9 cellular contexts compared by ENCODE assay signal in genomic region chr3:71227344-71227743, GRCh38.
DNase-seq lines count a peak whose midpoint lies in the region; ATAC-seq, FAIRE-seq and TF ChIP-seq lines count a peak whose summit lies in the region.
"Had no signal": no experiment of that assay in that cellular context is flagged by ENCODE, and none has a peak within 500 bp of the region (broad histone marks: within the 10 kb centered on the region; RNA-seq: fewer than 3 reads in every experiment).

No MANE protein-coding gene starts in this region.

- in situ Hi-C loops in KBM-7 (cut with MboI; ENCODE audit: low pct_unique_long_range_greater_than_20kb, low sequenced_read_pairs), result no loop called here

- peak overlapping the region; percentile 29 for H3K4me3 ChIP-seq in rectal smooth muscle tissue (ENCODE audit: low read length)
- H3K4me3 ChIP-seq: thyroid gland had no signal

- H3K27ac ChIP-seq in rectal smooth muscle tissue (ENCODE audit: low read depth, low read length), result peak overlapping the region; percentile 58

- H3K4me3 Mint-ChIP-seq in activated naive CD8-positive, alpha-beta T cell treated with anti-CD3 and anti-CD28 coated beads, Interleukin-2, amount 50 U/mL, for 24 hours, result peak overlapping the region; percentile 88

- peaks cover 30% of the 10 kb centered on the region for H3K36me3 Mint-ChIP-seq in activated naive CD8-positive, alpha-beta T cell treated with anti-CD3 and anti-CD28 coated beads, Interleukin-2, amount 50 U/mL, for 24 hours (ENCODE audit: low read depth)

- H3K27me3 Mint-ChIP-seq in activated naive CD8-positive, alpha-beta T cell treated with anti-CD3 and anti-CD28 coated beads, Interleukin-2, amount 50 U/mL, for 24 hours, result peaks cover 4% of the 10 kb centered on the region

- peaks cover 97% of the 10 kb centered on the region for H3K4me1 Mint-ChIP-seq in activated naive CD8-positive, alpha-beta T cell treated with anti-CD3 and anti-CD28 coated beads, Interleukin-2, amount 50 U/mL, for 24 hours

- no peaks in the 10 kb centered on the region for H3K9me3 Mint-ChIP-seq in activated naive CD8-positive, alpha-beta T cell treated with anti-CD3 and anti-CD28 coated beads, Interleukin-2, amount 50 U/mL, for 24 hours

- TF ChIP-seq POLR2A in GM12891 (IDR thresholded peaks at IDR 0.05; ENCODE audit: low read depth, low read length), result no peak

- peak; percentile 3 for ATAC-seq in GM19023 (IDR thresholded peaks at IDR 0.05; ENCODE audit: unreplicated experiment)
- ATAC-seq in HG02870 (IDR thresholded peaks at IDR 0.05; ENCODE audit: unreplicated experiment), result peak; percentile 8
- ATAC-seq in activated naive CD8-positive, alpha-beta T cell treated with anti-CD3 and anti-CD28 coated beads, Interleukin-2, amount 50 U/mL, for 24 hours, result peak; percentile 5
- ATAC-seq: Panc1 had no signal

- H3K27me3 ChIP-seq in rectal smooth muscle tissue (ENCODE audit: control insufficient read depth, insufficient read depth, low read length), result no peaks in the 10 kb centered on the region
- H3K27me3 ChIP-seq: thyroid gland had no signal

- no peak overlapping the region for H3K9ac ChIP-seq in rectal smooth muscle tissue (ENCODE audit: low read length)

- H3K36me3 ChIP-seq in rectal smooth muscle tissue (ENCODE audit: control insufficient read depth, insufficient read depth, low read length), result no peaks in the 10 kb centered on the region
- H3K36me3 ChIP-seq: thyroid gland had no signal

- H3K27ac Mint-ChIP-seq in activated naive CD8-positive, alpha-beta T cell treated with anti-CD3 and anti-CD28 coated beads, Interleukin-2, amount 50 U/mL, for 24 hours, result peak overlapping the region; percentile 98

- DNase-seq in activated naive CD8-positive, alpha-beta T cell treated with anti-CD3 and anti-CD28 coated beads, Interleukin-2, amount 50 U/mL, for 24 hours, result no peak
- DNase-seq in GM12891 (ENCODE audit: insufficient read length, low spot score) (no peak), 8988T (no peak), KBM-7 (no peak)

- peaks cover 18% of the 10 kb centered on the region for H3K4me1 ChIP-seq in rectal smooth muscle tissue (ENCODE audit: control insufficient read depth, insufficient read depth, low read length)

- FAIRE-seq in GM12891 (lab: Jason Lieb, UNC), result no peak

TF ChIP-seq in GM12891, 5 proteins besides CTCF, POLR2A, EP300 and RAD21:
- TF ChIP-seq TAF1 (IDR thresholded peaks at IDR 0.05; ENCODE audit: low read depth, low read length), result no peak
- no peak for TF ChIP-seq POU2F2 (IDR thresholded peaks at IDR 0.05; ENCODE audit: low read depth, low read length)
- no peak for TF ChIP-seq PAX5 (IDR thresholded peaks at IDR 0.05; ENCODE audit: insufficient read depth, low read length, severe bottlenecking)
- TF ChIP-seq SPI1 (IDR thresholded peaks at IDR 0.05; ENCODE audit: low read depth, low read length), result no peak
- TF ChIP-seq POLR2AphosphoS5 (IDR thresholded peaks at IDR 0.05; ENCODE audit: low read depth, low read length), result no peak
